In the genomic region with DNA sequence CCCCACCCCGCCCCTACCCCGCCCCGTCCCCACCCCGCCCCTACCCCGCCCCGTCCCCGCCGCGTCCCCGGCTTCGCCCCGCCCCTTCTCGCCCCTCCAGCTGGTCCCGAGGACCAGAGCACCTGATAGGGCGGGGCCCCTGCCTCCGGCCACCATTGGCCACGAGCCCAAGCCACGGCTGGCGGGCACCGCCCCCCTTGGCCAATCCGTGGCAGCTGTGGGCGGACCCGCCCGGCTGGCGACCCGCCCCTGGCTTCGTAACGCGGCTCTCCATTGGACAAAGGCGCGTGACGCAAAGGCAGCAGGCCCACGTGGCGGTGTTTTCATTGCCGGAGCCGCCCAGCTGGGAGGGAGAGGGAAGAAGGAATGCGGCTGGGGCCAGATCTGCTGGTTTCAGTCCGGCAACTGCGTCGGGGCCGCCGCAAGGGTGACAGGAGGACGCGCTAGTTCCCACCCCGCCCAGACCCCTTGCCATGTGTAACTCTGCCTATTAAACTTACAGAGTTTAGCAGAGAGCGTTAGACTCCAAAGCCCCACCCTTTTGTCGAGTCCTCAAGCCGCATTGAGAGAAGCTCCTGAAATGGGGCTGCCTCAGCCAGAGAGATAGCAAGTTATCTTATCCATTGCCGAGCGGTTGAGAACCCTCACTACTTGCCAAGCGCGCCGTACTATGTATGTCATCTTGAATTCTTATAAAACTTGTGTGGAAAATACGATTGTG, we compare ENCODE assay signal across 1 cellular context.
A peak's percentile ranks its signal among the peaks of the same experiment; 100 is the strongest.
TF ChIP-seq lines count a peak whose summit lies in the region.

No MANE protein-coding gene starts in this region.

TF ChIP-seq in HepG2, 621 proteins besides CTCF, POLR2A, EP300 and RAD21 (continued from another document and continues in another):
- TF ChIP-seq HMGXB3 (CRISPR knock-in tag; IDR thresholded peaks at IDR 0.05; ENCODE audit: borderline replicate concordance) (peak; percentile 92), POLR2G (IDR thresholded peaks at IDR 0.05; ENCODE audit: low read depth, low read length) (peak; percentile 64), ZNF430 (CRISPR knock-in tag; IDR thresholded peaks at IDR 0.05) (0 out of 2 replicates have a peak, but pooled peaks have one; percentile 42), BHLHE40 (IDR thresholded peaks at IDR 0.05; ENCODE audit: low read length) (0 out of 2 replicates have a peak, but pooled peaks have one; percentile 12), MYNN (CRISPR knock-in tag; IDR thresholded peaks at IDR 0.05; ENCODE audit: low read depth) (no peak), ZNF788 (CRISPR knock-in tag; IDR thresholded peaks at IDR 0.05; ENCODE audit: borderline replicate concordance) (peak; percentile 79; the same call in 1 of the 2 replicates), ZNF280B (CRISPR knock-in tag; IDR thresholded peaks at IDR 0.05; ENCODE audit: borderline replicate concordance) (no peak), ZNF124 (CRISPR knock-in tag; IDR thresholded peaks at IDR 0.05) (peak; percentile 63; the same call in 1 of the 2 replicates), DDIT3 (CRISPR knock-in tag; IDR thresholded peaks at IDR 0.05) (no peak), GLI4 (CRISPR knock-in tag; IDR thresholded peaks at IDR 0.05; ENCODE audit: borderline replicate concordance) (0 out of 2 replicates have a peak, but pooled peaks have one; percentile 36), EED (CRISPR knock-in tag; IDR thresholded peaks at IDR 0.05) (no peak), PHF8 (CRISPR knock-in tag; IDR thresholded peaks at IDR 0.05) (peak; percentile 48; the same call in 1 of the 2 replicates), FOXM1 (CRISPR knock-in tag; IDR thresholded peaks at IDR 0.05) (no peak), ZBTB37 (CRISPR knock-in tag; IDR thresholded peaks at IDR 0.05) (no peak), ZNF557 (CRISPR knock-in tag; IDR thresholded peaks at IDR 0.05) (peak; percentile 78; the same call in 1 of the 2 replicates), ZNF639 (CRISPR knock-in tag; conservative IDR thresholded peaks at IDR 0.05) (peak; percentile 17; the same call in 1 of the 2 replicates), ETV5 (CRISPR knock-in tag; IDR thresholded peaks at IDR 0.05; ENCODE audit: borderline replicate concordance) (peak; percentile 74; the same call in 1 of the 2 replicates), ETS1 (CRISPR knock-in tag; IDR thresholded peaks at IDR 0.05) (no peak), ARID3A (IDR thresholded peaks at IDR 0.05; ENCODE audit: low read depth, low read length) (no peak; the same call in 1 of the 2 replicates), ZBTB21 (CRISPR knock-in tag; IDR thresholded peaks at IDR 0.05) (0 out of 2 replicates have a peak, but pooled peaks have one; percentile 39), SMC3 (IDR thresholded peaks at IDR 0.05; ENCODE audit: low read length) (no peak), HDAC2 (CRISPR knock-in tag; IDR thresholded peaks at IDR 0.05) (peak; percentile 97), FOXK2 (IDR thresholded peaks at IDR 0.05) (peak; percentile 100), ZNF3 (CRISPR knock-in tag; IDR thresholded peaks at IDR 0.05) (no peak), ELF3 (CRISPR knock-in tag; IDR thresholded peaks at IDR 0.05) (peak; percentile 79), KDM3A (CRISPR knock-in tag; IDR thresholded peaks at IDR 0.05; ENCODE audit: low read depth) (peak; percentile 20; the same call in 1 of the 2 replicates), NR2F2 (IDR thresholded peaks at IDR 0.05; ENCODE audit: borderline replicate concordance, low read depth) (peak; percentile 13; the same call in 1 of the 2 replicates), ZNF484 (CRISPR knock-in tag; IDR thresholded peaks at IDR 0.05; ENCODE audit: borderline replicate concordance, low read depth) (no peak), ZNF281 (CRISPR knock-in tag; IDR thresholded peaks at IDR 0.05; ENCODE audit: borderline replicate concordance) (peak; percentile 55; the same call in 1 of the 2 replicates), RFX3 (CRISPR knock-in tag; IDR thresholded peaks at IDR 0.05) (no peak), ZUFSP (CRISPR knock-in tag; IDR thresholded peaks at IDR 0.05; ENCODE audit: borderline replicate concordance) (no peak)
- TF ChIP-seq, protein P1, sequence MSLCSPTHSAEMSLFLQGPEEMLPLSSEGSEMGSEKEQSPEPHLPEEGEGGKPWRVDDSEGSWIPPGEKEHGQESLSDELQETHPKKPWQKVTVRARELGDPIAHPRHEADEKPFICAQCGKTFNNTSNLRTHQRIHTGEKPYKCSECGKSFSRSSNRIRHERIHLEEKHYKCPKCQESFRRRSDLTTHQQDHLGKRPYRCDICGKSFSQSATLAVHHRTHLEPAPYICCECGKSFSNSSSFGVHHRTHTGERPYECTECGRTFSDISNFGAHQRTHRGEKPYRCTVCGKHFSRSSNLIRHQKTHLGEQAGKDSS (CRISPR knock-in tag; IDR thresholded peaks at IDR 0.05; ENCODE audit: borderline replicate concordance, low read depth) = no peak
- TF ChIP-seq, protein P2, sequence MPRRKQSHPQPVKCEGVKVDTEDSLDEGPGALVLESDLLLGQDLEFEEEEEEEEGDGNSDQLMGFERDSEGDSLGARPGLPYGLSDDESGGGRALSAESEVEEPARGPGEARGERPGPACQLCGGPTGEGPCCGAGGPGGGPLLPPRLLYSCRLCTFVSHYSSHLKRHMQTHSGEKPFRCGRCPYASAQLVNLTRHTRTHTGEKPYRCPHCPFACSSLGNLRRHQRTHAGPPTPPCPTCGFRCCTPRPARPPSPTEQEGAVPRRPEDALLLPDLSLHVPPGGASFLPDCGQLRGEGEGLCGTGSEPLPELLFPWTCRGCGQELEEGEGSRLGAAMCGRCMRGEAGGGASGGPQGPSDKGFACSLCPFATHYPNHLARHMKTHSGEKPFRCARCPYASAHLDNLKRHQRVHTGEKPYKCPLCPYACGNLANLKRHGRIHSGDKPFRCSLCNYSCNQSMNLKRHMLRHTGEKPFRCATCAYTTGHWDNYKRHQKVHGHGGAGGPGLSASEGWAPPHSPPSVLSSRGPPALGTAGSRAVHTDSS (CRISPR knock-in tag; conservative IDR thresholded peaks at IDR 0.05) = no peak
